Comparison of ENCODE assay signal across 17 cellular contexts in genomic region chr10:19168584-19168983, GRCh38.
DNase-seq lines count a peak whose midpoint lies in the region; ATAC-seq, FAIRE-seq and TF ChIP-seq lines count a peak whose summit lies in the region.
"Had no signal": no experiment of that assay in that cellular context is flagged by ENCODE, and none has a peak within 500 bp of the region (broad histone marks: within the 10 kb centered on the region; RNA-seq: fewer than 3 reads in every experiment).

No MANE protein-coding gene starts in this region.

- in situ Hi-C loops in HepG2 (cut with HindIII; ENCODE audit: extremely low pct_ligation_motif_present, low pct_unique_long_range_greater_than_20kb), result no loop called here

- no peaks in the 10 kb centered on the region for H3K79me2 ChIP-seq in HepG2 (ENCODE audit: insufficient read depth, low read length)

- no TSS peak for BruUV-seq in HepG2 (replicated peaks; lab: Mats Ljungman, UMichigan)

- no peak overlapping the region for H3K27ac ChIP-seq in HepG2 (ENCODE audit: extremely low read length, insufficient read depth, low read length)
- H3K27ac ChIP-seq in right lobe of liver, result no peak overlapping the region
- no peak overlapping the region for H3K27ac ChIP-seq in foreskin keratinocyte
- H3K27ac ChIP-seq: left lung, upper lobe of right lung had no signal

- no peak overlapping the region for H2AFZ ChIP-seq in HepG2 (ENCODE audit: low read length)

- H3K9ac ChIP-seq in HepG2 (ENCODE audit: insufficient read depth, low read depth, low read length), result no peak overlapping the region

- no peaks in the 10 kb centered on the region for H3K9me3 ChIP-seq in HepG2 (ENCODE audit: low read length)
- no peaks in the 10 kb centered on the region for H3K9me3 ChIP-seq in right lobe of liver
- H3K9me3 ChIP-seq: left lung, upper lobe of right lung had no signal

- intact Hi-C loops in HepG2 (cut with micrococcal nuclease; ENCODE audit: unreplicated experiment), result no loop called here
- intact Hi-C loops in right lobe of liver (cut with DNase I), result no loop called here

- CTCF ChIA-PET in HepG2 (lab: Yijun Ruan, JAX; ENCODE audit: low intra/inter-chr PET ratio, low total read pairs), result no interaction called here

- H3K4me3 ChIP-seq in HepG2 (replicated peaks in 1 of 3; ENCODE audit: insufficient read depth in 1 of 3, low read depth in 2 of 3, low read length in 3 of 3) (no peak overlapping the region), right lobe of liver (no peak overlapping the region)
- H3K4me3 ChIP-seq: left lung, upper lobe of right lung had no signal

- no peak overlapping the region for H3K4me2 ChIP-seq in HepG2 (ENCODE audit: low read depth, low read length)

- TF ChIP-seq POLR2A in HepG2 (IDR thresholded peaks at IDR 0.05; ENCODE audit: insufficient read depth in 1 of 2, low read depth in 2 of 2, low read length in 2 of 2), result no peak
- no peak for TF ChIP-seq POLR2A in right lobe of liver (IDR thresholded peaks at IDR 0.05)

- H3K4me1 ChIP-seq in HepG2 (ENCODE audit: insufficient read depth, low read length), result no peaks in the 10 kb centered on the region
- no peaks in the 10 kb centered on the region for H3K4me1 ChIP-seq in right lobe of liver
- no peaks in the 10 kb centered on the region for H3K4me1 ChIP-seq in foreskin keratinocyte
- H3K4me1 ChIP-seq: left lung, upper lobe of right lung had no signal

- peak; percentile 18; the same call in 1 of the 2 replicates for TF ChIP-seq CTCF in HepG2 (CRISPR knock-in tag; IDR thresholded peaks at IDR 0.05)
- no peak for TF ChIP-seq CTCF in right lobe of liver (IDR thresholded peaks at IDR 0.05)
- TF ChIP-seq CTCF in foreskin keratinocyte (conservative IDR thresholded peaks at IDR 0.05), result peak; percentile 16

- DNase-seq in HepG2 (ENCODE audit: low spot score) (peak; percentile 1), right lobe of liver (no peak), RPMI7951 (ENCODE audit: low read depth) (peak; percentile 3), foreskin keratinocyte (no peak), DMS153 (lab: John Stamatoyannopoulos, UW) (no peak), AG08395 (ENCODE audit: low spot score) (no peak)
- DNase-seq: activated CD4-positive, alpha-beta T cell treated with anti-CD3 and anti-CD28 coated beads for 4 hours; activated T-cell treated with anti-CD3 and anti-CD28 coated beads, Interleukin-2, amount 50 U/mL, for 48 hours; amniotic stem cell; foreskin melanocyte; left lung; naive B cell; NCI-H2081 treated with DMSO at 0.1 percent for 48 hours; retina; upper lobe of right lung had no signal

- H3K36me3 ChIP-seq in HepG2 (replicated peaks in 1 of 2; ENCODE audit: control insufficient read depth in 1 of 2, insufficient read depth in 2 of 2, low read length in 2 of 2), result no peaks in the 10 kb centered on the region
- no peaks in the 10 kb centered on the region for H3K36me3 ChIP-seq in right lobe of liver
- H3K36me3 ChIP-seq: left lung, upper lobe of right lung had no signal

- POLR2A ChIA-PET in HepG2 (lab: Yijun Ruan, JAX), result no interaction called here

- no peak for TF ChIP-seq RAD21 in HepG2 (CRISPR knock-in tag; IDR thresholded peaks at IDR 0.05)

- TF ChIP-seq EP300 in HepG2 (IDR thresholded peaks at IDR 0.05; ENCODE audit: low read depth in 2 of 2, low read length in 2 of 2) (no peak), HepG2 (CRISPR knock-in tag; IDR thresholded peaks at IDR 0.05; ENCODE audit: borderline replicate concordance) (no peak)

- 28% methylated on average over 2 of the region's 2 CpGs for WGBS in HepG2 (ENCODE audit: low lambda C conversion rate)
- 56% methylated on average over 2 of the region's 2 CpGs for WGBS in right lobe of liver (ENCODE audit: insufficient coverage, low coverage, low lambda C conversion rate, missing lambda C conversion rate)

- ATAC-seq in HepG2 (peak; percentile 78), right lobe of liver (no peak), foreskin keratinocyte (no peak), HG03439 (IDR thresholded peaks at IDR 0.05; ENCODE audit: unreplicated experiment) (no peak), GM21529 (IDR thresholded peaks at IDR 0.05; ENCODE audit: unreplicated experiment) (no peak)
- ATAC-seq: left lung, upper lobe of right lung had no signal

- H4K20me1 ChIP-seq in HepG2 (ENCODE audit: insufficient read depth, low read length), result no peaks in the 10 kb centered on the region

- FAIRE-seq in HepG2 (lab: Jason Lieb, UNC), result no peak

- no peaks in the 10 kb centered on the region for H3K27me3 ChIP-seq in HepG2 (ENCODE audit: control insufficient read depth in 1 of 2, insufficient read depth in 2 of 2, low read length in 2 of 2)
- no peaks in the 10 kb centered on the region for H3K27me3 ChIP-seq in right lobe of liver
- no peaks in the 10 kb centered on the region for H3K27me3 ChIP-seq in foreskin keratinocyte
- H3K27me3 ChIP-seq: left lung, upper lobe of right lung had no signal

TF ChIP-seq in HepG2, 621 proteins besides CTCF, POLR2A, EP300 and RAD21:
- no peak for TF ChIP-seq ARNT (IDR thresholded peaks at IDR 0.05)
- no peak for TF ChIP-seq NCOR1 (IDR thresholded peaks at IDR 0.05; ENCODE audit: borderline replicate concordance, low read length)
- TF ChIP-seq STAG1 (CRISPR knock-in tag; IDR thresholded peaks at IDR 0.05), result 0 out of 2 replicates have a peak, but pooled peaks have one; percentile 9
- no peak for TF ChIP-seq AKNA (CRISPR knock-in tag; IDR thresholded peaks at IDR 0.05; ENCODE audit: borderline replicate concordance)

Comparison
In these comparisons a context has a peak if more than half of its experiments do, and no peak if none do; other contexts are left out.
1. DNase-seq: peak in HepG2 (single experiment) and RPMI7951 (single experiment); none in right lobe of liver (0 of 3), foreskin keratinocyte (0 of 2), DMS153 (single experiment) and AG08395 (single experiment).
2. CTCF ChIP-seq: peak in HepG2 (single experiment) and foreskin keratinocyte (single experiment); none in right lobe of liver (0 of 4).